Comparison of ENCODE assay signal across 7 cellular contexts in the genomic region with DNA sequence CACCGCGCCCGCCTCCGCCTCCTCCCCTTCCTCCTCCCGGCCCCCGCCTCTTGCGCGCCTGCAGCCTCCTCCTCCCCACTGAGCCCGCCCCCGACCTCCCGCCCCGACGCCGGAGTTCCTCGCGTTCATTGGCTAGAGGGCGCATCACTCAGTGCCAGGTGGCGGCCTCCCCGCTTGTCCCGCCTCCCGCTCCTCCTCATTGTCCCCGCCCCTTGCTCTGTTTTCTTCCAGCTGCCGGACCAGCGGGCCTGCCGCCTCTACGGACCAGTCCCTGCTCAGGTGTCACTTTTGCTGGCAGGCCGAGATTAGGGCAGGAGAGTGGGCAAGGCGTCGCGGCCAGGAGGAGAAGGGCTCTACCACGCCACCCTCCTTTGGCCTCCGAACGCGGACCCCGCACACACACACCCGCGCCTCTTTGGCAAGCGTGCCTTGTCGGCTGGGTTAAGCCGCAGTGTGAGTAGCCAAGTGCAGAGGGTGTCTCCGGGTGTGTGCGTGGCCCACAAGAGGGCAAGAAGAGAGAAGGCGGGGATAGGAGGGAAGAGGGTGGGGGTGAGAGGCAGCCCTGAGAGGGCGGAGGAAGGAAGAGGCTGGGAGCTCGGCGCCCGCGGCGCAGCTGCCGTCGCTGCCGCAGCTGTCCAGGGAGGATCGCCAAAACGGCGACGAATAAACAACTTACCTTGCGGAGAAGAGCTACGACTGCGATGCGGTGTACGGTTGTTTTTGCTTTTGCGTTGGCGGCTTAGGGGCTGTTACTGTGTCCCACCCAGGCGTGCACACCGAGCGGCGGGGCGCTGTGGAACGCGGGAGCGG.
DNase-seq lines count a peak whose midpoint lies in the region; ATAC-seq lines count a peak whose summit lies in the region.

No MANE protein-coding gene starts in this region.

- DNase-seq in NCI-H2029 (lab: John Stamatoyannopoulos, UW) (peak; percentile 92), T-helper 9 cell (peak; percentile 100), astrocyte of the hippocampus (ENCODE audit: low read depth, low spot score) (peak; percentile 99), hippocampal formation (lab: John Stamatoyannopoulos, UW) (peak; percentile 97 to 99), retina (peak; percentile 99)

- peak; percentile 75 for ATAC-seq in GM18511 (IDR thresholded peaks at IDR 0.05; ENCODE audit: unreplicated experiment)
- ATAC-seq in HG03025 (IDR thresholded peaks at IDR 0.05; ENCODE audit: low FRiP score, unreplicated experiment) = peak; percentile 83

Comparison
In these comparisons a context has a peak if more than half of its experiments do, and no peak if none do; other contexts are left out.
1. Peak in every context shown above with its lines: DNase-seq and ATAC-seq.